In the genomic region with DNA sequence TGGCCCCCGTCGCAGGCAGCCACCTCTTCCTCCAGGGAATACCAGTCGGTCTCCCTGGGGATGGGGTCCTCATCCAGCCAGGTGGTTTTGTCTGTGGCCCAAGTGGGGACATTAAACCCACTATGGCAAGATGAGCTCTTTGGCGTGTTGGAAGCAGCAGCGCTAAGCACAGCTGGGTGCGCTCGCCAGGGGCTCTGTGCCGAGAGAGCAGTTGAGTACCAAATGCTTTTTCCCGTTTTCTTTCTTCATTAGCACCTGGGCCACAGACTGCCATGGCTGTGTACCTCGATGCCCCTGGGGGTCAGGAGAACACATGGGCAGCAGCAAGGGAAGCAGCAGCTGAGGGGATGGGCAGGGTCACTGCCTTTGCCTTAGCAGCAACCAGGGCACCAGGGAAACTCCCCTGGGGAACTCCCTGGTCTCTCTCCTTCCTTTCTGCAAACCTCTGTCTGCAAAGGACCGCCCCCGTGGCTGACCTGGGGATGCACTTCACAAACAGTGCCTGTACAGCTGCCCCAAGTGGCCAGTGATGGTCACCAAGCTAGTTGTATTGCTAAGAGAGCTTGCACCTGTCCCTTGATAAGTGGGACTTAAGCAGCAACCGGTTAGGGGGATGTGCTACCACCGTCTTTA, we compare ENCODE assay signal across 1 cellular context.
A peak's percentile ranks its signal among the peaks of the same experiment; 100 is the strongest.
TF ChIP-seq lines count a peak whose summit lies in the region.

No MANE protein-coding gene starts in this region.

TF ChIP-seq in GM12878, 131 proteins besides CTCF, POLR2A, EP300 and RAD21 (continued from another document):
- TF ChIP-seq, protein P1, sequence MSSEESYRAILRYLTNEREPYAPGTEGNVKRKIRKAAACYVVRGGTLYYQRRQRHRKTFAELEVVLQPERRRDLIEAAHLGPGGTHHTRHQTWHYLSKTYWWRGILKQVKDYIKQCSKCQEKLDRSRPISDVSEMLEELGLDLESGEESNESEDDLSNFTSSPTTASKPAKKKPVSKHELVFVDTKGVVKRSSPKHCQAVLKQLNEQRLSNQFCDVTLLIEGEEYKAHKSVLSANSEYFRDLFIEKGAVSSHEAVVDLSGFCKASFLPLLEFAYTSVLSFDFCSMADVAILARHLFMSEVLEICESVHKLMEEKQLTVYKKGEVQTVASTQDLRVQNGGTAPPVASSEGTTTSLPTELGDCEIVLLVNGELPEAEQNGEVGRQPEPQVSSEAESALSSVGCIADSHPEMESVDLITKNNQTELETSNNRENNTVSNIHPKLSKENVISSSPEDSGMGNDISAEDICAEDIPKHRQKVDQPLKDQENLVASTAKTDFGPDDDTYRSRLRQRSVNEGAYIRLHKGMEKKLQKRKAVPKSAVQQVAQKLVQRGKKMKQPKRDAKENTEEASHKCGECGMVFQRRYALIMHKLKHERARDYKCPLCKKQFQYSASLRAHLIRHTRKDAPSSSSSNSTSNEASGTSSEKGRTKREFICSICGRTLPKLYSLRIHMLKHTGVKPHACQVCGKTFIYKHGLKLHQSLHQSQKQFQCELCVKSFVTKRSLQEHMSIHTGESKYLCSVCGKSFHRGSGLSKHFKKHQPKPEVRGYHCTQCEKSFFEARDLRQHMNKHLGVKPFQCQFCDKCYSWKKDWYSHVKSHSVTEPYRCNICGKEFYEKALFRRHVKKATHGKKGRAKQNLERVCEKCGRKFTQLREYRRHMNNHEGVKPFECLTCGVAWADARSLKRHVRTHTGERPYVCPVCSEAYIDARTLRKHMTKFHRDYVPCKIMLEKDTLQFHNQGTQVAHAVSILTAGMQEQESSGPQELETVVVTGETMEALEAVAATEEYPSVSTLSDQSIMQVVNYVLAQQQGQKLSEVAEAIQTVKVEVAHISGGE (CRISPR knock-in tag; IDR thresholded peaks at IDR 0.05), result no peak
- TF ChIP-seq, protein P2, sequence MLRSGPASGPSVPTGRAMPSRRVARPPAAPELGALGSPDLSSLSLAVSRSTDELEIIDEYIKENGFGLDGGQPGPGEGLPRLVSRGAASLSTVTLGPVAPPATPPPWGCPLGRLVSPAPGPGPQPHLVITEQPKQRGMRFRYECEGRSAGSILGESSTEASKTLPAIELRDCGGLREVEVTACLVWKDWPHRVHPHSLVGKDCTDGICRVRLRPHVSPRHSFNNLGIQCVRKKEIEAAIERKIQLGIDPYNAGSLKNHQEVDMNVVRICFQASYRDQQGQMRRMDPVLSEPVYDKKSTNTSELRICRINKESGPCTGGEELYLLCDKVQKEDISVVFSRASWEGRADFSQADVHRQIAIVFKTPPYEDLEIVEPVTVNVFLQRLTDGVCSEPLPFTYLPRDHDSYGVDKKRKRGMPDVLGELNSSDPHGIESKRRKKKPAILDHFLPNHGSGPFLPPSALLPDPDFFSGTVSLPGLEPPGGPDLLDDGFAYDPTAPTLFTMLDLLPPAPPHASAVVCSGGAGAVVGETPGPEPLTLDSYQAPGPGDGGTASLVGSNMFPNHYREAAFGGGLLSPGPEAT (IDR thresholded peaks at IDR 0.05; ENCODE audit: low read depth), result peak; percentile 73
- TF ChIP-seq LARP7 (IDR thresholded peaks at IDR 0.05), result peak; percentile 44; the same call in 1 of the 2 replicates
- TF ChIP-seq BCL11A (IDR thresholded peaks at IDR 0.05; ENCODE audit: low read depth, low read length), result peak; percentile 42; the same call in 1 of the 2 replicates
- peak; percentile 44; the same call in 1 of the 2 replicates for TF ChIP-seq RUNX3 (IDR thresholded peaks at IDR 0.05; ENCODE audit: low read length)
- TF ChIP-seq BHLHE40 (IDR thresholded peaks at IDR 0.05; ENCODE audit: borderline replicate concordance in 1 of 2, low read depth in 2 of 2, low read length in 1 of 2), result peak in 1 of 2 experiments; percentile 34; a peak in 1 of 4 replicates
- TF ChIP-seq, protein P3, sequence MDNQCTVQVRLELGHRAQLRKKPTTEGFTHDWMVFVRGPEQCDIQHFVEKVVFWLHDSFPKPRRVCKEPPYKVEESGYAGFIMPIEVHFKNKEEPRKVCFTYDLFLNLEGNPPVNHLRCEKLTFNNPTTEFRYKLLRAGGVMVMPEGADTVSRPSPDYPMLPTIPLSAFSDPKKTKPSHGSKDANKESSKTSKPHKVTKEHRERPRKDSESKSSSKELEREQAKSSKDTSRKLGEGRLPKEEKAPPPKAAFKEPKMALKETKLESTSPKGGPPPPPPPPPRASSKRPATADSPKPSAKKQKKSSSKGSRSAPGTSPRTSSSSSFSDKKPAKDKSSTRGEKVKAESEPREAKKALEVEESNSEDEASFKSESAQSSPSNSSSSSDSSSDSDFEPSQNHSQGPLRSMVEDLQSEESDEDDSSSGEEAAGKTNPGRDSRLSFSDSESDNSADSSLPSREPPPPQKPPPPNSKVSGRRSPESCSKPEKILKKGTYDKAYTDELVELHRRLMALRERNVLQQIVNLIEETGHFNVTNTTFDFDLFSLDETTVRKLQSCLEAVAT (IDR thresholded peaks at IDR 0.05), result 0 out of 2 replicates have a peak, but pooled peaks have one; percentile 16
- no peak for TF ChIP-seq USF2 (IDR thresholded peaks at IDR 0.05; ENCODE audit: borderline replicate concordance, low read depth, low read length)
- TF ChIP-seq NBN (IDR thresholded peaks at IDR 0.05), result peak; percentile 44
- no peak for TF ChIP-seq SUPT20H (IDR thresholded peaks at IDR 0.05; ENCODE audit: borderline replicate concordance, control insufficient read depth, low read depth, low read length)
- TF ChIP-seq RB1 (IDR thresholded peaks at IDR 0.05; ENCODE audit: borderline replicate concordance), result peak; percentile 44; the same call in 1 of the 2 replicates
- peak; percentile 48 for TF ChIP-seq KLF5 (IDR thresholded peaks at IDR 0.05; ENCODE audit: partially characterized antibody)
- TF ChIP-seq, protein P4, sequence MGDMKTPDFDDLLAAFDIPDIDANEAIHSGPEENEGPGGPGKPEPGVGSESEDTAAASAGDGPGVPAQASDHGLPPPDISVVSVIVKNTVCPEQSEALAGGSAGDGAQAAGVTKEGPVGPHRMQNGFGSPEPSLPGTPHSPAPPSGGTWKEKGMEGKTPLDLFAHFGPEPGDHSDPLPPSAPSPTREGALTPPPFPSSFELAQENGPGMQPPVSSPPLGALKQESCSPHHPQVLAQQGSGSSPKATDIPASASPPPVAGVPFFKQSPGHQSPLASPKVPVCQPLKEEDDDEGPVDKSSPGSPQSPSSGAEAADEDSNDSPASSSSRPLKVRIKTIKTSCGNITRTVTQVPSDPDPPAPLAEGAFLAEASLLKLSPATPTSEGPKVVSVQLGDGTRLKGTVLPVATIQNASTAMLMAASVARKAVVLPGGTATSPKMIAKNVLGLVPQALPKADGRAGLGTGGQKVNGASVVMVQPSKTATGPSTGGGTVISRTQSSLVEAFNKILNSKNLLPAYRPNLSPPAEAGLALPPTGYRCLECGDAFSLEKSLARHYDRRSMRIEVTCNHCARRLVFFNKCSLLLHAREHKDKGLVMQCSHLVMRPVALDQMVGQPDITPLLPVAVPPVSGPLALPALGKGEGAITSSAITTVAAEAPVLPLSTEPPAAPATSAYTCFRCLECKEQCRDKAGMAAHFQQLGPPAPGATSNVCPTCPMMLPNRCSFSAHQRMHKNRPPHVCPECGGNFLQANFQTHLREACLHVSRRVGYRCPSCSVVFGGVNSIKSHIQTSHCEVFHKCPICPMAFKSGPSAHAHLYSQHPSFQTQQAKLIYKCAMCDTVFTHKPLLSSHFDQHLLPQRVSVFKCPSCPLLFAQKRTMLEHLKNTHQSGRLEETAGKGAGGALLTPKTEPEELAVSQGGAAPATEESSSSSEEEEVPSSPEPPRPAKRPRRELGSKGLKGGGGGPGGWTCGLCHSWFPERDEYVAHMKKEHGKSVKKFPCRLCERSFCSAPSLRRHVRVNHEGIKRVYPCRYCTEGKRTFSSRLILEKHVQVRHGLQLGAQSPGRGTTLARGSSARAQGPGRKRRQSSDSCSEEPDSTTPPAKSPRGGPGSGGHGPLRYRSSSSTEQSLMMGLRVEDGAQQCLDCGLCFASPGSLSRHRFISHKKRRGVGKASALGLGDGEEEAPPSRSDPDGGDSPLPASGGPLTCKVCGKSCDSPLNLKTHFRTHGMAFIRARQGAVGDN (IDR thresholded peaks at IDR 0.05), result peak; percentile 44; the same call in 1 of the 2 replicates
- peak; percentile 78 for TF ChIP-seq GATAD2B (conservative IDR thresholded peaks at IDR 0.05; ENCODE audit: low read depth)
- TF ChIP-seq IKZF2 (IDR thresholded peaks at IDR 0.05), result 0 out of 4 replicates have a peak, but pooled peaks have one; percentile 14 to 30
- peak; percentile 97 for TF ChIP-seq RELA (IDR thresholded peaks at IDR 0.05; ENCODE audit: borderline replicate concordance, partially characterized antibody)
- TF ChIP-seq MEF2A (IDR thresholded peaks at IDR 0.05; ENCODE audit: insufficient read depth, low read depth, low read length), result no peak
- TF ChIP-seq, protein P5, sequence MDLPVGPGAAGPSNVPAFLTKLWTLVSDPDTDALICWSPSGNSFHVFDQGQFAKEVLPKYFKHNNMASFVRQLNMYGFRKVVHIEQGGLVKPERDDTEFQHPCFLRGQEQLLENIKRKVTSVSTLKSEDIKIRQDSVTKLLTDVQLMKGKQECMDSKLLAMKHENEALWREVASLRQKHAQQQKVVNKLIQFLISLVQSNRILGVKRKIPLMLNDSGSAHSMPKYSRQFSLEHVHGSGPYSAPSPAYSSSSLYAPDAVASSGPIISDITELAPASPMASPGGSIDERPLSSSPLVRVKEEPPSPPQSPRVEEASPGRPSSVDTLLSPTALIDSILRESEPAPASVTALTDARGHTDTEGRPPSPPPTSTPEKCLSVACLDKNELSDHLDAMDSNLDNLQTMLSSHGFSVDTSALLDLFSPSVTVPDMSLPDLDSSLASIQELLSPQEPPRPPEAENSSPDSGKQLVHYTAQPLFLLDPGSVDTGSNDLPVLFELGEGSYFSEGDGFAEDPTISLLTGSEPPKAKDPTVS (IDR thresholded peaks at IDR 0.05; ENCODE audit: low read depth, low read length), result 0 out of 2 replicates have a peak, but pooled peaks have one; percentile 15
- TF ChIP-seq MTA2 (IDR thresholded peaks at IDR 0.05; ENCODE audit: low read depth), result peak; percentile 46; the same call in 1 of the 2 replicates
- TF ChIP-seq NFXL1 (IDR thresholded peaks at IDR 0.05; ENCODE audit: borderline replicate concordance), result no peak
- TF ChIP-seq ZNF274 (IDR thresholded peaks at IDR 0.05; ENCODE audit: insufficient read depth, insufficient read length), result no peak
- peak; percentile 93 for TF ChIP-seq NR2F1 (conservative IDR thresholded peaks at IDR 0.05)
